1 cellular context compared by ENCODE assay signal in the genomic region with DNA sequence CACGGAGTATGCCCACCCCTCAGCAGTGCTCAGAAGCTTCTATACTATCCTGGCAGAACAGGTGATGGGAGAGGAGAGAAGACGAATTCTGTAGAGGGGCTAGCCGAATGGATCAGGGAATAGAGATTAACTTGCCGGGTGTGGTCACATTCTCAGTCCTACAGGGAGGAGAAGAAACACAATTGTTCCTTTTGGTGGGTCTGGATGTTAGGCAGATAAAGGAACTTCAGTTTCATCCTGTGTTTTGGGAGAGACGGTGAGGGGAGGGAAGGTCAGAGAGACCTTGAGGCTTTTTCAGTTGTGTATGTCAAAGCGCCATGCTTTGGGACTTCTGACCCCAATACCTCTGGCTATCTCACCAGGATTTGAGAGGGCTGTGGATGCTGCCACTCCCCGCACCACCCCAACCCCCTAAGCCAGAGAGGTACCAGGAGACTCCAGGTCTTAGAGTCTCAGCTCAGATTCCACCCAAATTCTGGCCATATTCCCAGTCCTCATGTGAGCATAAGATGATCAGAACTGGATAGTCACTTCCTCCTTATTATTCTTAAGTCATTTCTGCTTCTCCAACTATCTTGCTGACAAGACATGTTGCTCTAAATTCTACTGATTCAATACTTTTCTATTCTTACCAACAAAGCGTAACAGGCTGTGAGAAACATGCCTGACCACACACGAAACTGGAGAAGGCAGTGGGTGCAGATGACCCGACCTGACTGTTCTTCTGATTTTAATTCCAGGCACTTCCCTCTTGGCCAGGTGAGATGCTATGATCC.
A peak's percentile ranks its signal among the peaks of the same experiment; 100 is the strongest.
TF ChIP-seq lines count a peak whose summit lies in the region.

No MANE protein-coding gene starts in this region.

TF ChIP-seq in HepG2, 621 proteins besides CTCF, POLR2A, EP300 and RAD21 (continued from another document and continues in another):
- TF ChIP-seq, protein P1, sequence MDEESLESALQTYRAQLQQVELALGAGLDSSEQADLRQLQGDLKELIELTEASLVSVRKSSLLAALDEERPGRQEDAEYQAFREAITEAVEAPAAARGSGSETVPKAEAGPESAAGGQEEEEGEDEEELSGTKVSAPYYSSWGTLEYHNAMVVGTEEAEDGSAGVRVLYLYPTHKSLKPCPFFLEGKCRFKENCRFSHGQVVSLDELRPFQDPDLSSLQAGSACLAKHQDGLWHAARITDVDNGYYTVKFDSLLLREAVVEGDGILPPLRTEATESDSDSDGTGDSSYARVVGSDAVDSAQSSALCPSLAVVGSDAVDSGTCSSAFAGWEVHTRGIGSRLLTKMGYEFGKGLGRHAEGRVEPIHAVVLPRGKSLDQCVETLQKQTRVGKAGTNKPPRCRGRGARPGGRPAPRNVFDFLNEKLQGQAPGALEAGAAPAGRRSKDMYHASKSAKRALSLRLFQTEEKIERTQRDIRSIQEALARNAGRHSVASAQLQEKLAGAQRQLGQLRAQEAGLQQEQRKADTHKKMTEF (CRISPR knock-in tag; IDR thresholded peaks at IDR 0.05): no peak
- TF ChIP-seq, protein P2, sequence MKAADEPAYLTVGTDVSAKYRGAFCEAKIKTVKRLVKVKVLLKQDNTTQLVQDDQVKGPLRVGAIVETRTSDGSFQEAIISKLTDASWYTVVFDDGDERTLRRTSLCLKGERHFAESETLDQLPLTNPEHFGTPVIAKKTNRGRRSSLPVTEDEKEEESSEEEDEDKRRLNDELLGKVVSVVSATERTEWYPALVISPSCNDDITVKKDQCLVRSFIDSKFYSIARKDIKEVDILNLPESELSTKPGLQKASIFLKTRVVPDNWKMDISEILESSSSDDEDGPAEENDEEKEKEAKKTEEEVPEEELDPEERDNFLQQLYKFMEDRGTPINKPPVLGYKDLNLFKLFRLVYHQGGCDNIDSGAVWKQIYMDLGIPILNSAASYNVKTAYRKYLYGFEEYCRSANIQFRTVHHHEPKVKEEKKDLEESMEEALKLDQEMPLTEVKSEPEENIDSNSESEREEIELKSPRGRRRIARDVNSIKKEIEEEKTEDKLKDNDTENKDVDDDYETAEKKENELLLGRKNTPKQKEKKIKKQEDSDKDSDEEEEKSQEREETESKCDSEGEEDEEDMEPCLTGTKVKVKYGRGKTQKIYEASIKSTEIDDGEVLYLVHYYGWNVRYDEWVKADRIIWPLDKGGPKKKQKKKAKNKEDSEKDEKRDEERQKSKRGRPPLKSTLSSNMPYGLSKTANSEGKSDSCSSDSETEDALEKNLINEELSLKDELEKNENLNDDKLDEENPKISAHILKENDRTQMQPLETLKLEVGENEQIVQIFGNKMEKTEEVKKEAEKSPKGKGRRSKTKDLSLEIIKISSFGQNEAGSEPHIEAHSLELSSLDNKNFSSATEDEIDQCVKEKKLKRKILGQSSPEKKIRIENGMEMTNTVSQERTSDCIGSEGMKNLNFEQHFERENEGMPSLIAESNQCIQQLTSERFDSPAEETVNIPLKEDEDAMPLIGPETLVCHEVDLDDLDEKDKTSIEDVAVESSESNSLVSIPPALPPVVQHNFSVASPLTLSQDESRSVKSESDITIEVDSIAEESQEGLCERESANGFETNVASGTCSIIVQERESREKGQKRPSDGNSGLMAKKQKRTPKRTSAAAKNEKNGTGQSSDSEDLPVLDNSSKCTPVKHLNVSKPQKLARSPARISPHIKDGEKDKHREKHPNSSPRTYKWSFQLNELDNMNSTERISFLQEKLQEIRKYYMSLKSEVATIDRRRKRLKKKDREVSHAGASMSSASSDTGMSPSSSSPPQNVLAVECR (CRISPR knock-in tag; IDR thresholded peaks at IDR 0.05; ENCODE audit: borderline replicate concordance): 0 out of 2 replicates have a peak, but pooled peaks have one; percentile 2
- TF ChIP-seq ZNF567 (CRISPR knock-in tag; IDR thresholded peaks at IDR 0.05; ENCODE audit: borderline replicate concordance) (0 out of 2 replicates have a peak, but pooled peaks have one; percentile 1), HNF4A (CRISPR knock-in tag; IDR thresholded peaks at IDR 0.05) (peak; percentile 20; the same call in 1 of the 2 replicates), ZBTB3 (CRISPR knock-in tag; IDR thresholded peaks at IDR 0.05; ENCODE audit: borderline replicate concordance, low read depth) (no peak), ZFP62 (CRISPR knock-in tag; IDR thresholded peaks at IDR 0.05) (no peak), DR1 (CRISPR knock-in tag; IDR thresholded peaks at IDR 0.05) (no peak), ZNF318 (CRISPR knock-in tag; IDR thresholded peaks at IDR 0.05) (no peak), HOXA5 (CRISPR knock-in tag; IDR thresholded peaks at IDR 0.05) (no peak), ESRRA (CRISPR knock-in tag; IDR thresholded peaks at IDR 0.05; ENCODE audit: low read depth) (no peak), ZNF484 (CRISPR knock-in tag; IDR thresholded peaks at IDR 0.05; ENCODE audit: borderline replicate concordance, low read depth) (no peak), PPARG (CRISPR knock-in tag; conservative IDR thresholded peaks at IDR 0.05) (0 out of 2 replicates have a peak, but pooled peaks have one; percentile 44), TEAD3 (CRISPR knock-in tag; optimal IDR thresholded peaks at IDR 0.05; ENCODE audit: borderline replicate concordance) (peak; percentile 39), ISL2 (CRISPR knock-in tag; IDR thresholded peaks at IDR 0.05) (no peak), SOX6 (IDR thresholded peaks at IDR 0.05) (no peak), SOX6 (CRISPR knock-in tag; IDR thresholded peaks at IDR 0.05) (0 out of 2 replicates have a peak, but pooled peaks have one; percentile 3), HDAC1 (CRISPR knock-in tag; IDR thresholded peaks at IDR 0.05) (no peak), TFDP2 (CRISPR knock-in tag; IDR thresholded peaks at IDR 0.05) (no peak), RBAK (CRISPR knock-in tag; IDR thresholded peaks at IDR 0.05) (no peak), NBN (conservative IDR thresholded peaks at IDR 0.05) (no peak), RARA (CRISPR knock-in tag; IDR thresholded peaks at IDR 0.05) (peak; percentile 36; the same call in 1 of the 2 replicates), MEIS1 (CRISPR knock-in tag; IDR thresholded peaks at IDR 0.05; ENCODE audit: borderline replicate concordance) (no peak), ZNF430 (CRISPR knock-in tag; IDR thresholded peaks at IDR 0.05) (0 out of 2 replicates have a peak, but pooled peaks have one; percentile 43), PHF20 (CRISPR knock-in tag; IDR thresholded peaks at IDR 0.05) (no peak), SOX13 (IDR thresholded peaks at IDR 0.05) (no peak), SOX13 (CRISPR knock-in tag; conservative IDR thresholded peaks at IDR 0.05 in 1 of 2, IDR thresholded peaks at IDR 0.05 in 1 of 2) (peak in 1 of 2 experiments; percentile 52; a peak in 1 of 4 replicates)
- TF ChIP-seq, protein P3, sequence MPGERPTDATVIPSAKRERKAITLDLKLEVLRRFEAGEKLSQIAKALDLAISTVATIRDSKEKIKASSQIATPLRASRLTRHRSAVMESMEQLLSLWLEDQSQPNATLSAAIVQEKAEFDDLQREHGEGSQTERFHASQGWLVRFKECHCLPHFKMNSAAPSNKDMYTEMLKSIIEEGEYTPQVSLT (CRISPR knock-in tag; IDR thresholded peaks at IDR 0.05; ENCODE audit: borderline replicate concordance, low read depth): no peak
- TF ChIP-seq, protein P4, sequence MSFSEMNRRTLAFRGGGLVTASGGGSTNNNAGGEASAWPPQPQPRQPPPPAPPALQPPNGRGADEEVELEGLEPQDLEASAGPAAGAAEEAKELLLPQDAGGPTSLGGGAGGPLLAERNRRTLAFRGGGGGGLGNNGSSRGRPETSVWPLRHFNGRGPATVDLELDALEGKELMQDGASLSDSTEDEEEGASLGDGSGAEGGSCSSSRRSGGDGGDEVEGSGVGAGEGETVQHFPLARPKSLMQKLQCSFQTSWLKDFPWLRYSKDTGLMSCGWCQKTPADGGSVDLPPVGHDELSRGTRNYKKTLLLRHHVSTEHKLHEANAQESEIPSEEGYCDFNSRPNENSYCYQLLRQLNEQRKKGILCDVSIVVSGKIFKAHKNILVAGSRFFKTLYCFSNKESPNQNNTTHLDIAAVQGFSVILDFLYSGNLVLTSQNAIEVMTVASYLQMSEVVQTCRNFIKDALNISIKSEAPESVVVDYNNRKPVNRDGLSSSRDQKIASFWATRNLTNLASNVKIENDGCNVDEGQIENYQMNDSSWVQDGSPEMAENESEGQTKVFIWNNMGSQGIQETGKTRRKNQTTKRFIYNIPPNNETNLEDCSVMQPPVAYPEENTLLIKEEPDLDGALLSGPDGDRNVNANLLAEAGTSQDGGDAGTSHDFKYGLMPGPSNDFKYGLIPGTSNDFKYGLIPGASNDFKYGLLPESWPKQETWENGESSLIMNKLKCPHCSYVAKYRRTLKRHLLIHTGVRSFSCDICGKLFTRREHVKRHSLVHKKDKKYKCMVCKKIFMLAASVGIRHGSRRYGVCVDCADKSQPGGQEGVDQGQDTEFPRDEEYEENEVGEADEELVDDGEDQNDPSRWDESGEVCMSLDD (CRISPR knock-in tag; IDR thresholded peaks at IDR 0.05; ENCODE audit: borderline replicate concordance): no peak
- TF ChIP-seq, protein P5, sequence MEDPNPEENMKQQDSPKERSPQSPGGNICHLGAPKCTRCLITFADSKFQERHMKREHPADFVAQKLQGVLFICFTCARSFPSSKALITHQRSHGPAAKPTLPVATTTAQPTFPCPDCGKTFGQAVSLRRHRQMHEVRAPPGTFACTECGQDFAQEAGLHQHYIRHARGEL (CRISPR knock-in tag; IDR thresholded peaks at IDR 0.05): no peak
- TF ChIP-seq, protein P6, sequence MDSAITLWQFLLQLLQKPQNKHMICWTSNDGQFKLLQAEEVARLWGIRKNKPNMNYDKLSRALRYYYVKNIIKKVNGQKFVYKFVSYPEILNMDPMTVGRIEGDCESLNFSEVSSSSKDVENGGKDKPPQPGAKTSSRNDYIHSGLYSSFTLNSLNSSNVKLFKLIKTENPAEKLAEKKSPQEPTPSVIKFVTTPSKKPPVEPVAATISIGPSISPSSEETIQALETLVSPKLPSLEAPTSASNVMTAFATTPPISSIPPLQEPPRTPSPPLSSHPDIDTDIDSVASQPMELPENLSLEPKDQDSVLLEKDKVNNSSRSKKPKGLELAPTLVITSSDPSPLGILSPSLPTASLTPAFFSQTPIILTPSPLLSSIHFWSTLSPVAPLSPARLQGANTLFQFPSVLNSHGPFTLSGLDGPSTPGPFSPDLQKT (CRISPR knock-in tag; IDR thresholded peaks at IDR 0.05; ENCODE audit: borderline replicate concordance): no peak
- TF ChIP-seq, protein P7, sequence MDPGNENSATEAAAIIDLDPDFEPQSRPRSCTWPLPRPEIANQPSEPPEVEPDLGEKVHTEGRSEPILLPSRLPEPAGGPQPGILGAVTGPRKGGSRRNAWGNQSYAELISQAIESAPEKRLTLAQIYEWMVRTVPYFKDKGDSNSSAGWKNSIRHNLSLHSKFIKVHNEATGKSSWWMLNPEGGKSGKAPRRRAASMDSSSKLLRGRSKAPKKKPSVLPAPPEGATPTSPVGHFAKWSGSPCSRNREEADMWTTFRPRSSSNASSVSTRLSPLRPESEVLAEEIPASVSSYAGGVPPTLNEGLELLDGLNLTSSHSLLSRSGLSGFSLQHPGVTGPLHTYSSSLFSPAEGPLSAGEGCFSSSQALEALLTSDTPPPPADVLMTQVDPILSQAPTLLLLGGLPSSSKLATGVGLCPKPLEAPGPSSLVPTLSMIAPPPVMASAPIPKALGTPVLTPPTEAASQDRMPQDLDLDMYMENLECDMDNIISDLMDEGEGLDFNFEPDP (CRISPR knock-in tag; conservative IDR thresholded peaks at IDR 0.05): 0 out of 2 replicates have a peak, but pooled peaks have one; percentile 30
